In the genomic region with DNA sequence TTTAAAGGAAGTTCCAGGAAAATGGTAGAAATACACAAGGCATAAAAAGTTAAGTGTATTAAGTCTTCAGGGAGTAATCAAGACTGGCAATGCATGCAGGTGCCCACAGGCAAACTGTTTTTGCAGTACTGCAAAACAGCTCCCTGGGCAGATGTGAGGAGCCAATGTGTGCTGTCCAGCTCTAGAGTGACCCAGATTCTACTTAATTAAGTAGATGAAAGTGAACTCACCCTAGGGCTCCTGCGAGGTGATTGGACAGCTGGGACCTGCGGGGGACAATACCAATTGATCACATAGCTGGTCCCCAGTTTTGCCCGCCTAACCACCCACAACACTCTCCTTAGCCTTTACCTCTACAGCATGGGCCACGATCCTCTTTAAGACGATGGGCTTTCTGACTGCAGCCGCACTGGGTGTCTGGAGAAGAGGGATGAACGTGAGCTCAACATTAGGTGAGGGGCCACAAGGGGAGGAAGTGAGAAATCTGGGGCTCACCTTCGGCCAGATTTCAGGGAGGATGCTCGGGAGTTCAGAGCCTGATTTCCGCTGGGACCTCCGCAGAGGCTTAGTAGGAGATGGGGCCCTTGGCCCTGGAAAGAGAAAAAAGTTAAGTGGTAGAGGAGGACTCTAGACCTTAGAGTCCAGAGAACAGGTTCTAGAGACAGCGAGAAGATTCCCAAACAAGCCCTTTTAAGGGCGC, we compare ENCODE assay signal across 8 cellular contexts. TPM values are rescaled to one million over a fixed set of nuclear protein-coding genes. Genes with fewer than 3 reads are reported as not detected.
DNase-seq lines count a peak whose midpoint lies in the region; ATAC-seq and TF ChIP-seq lines count a peak whose summit lies in the region.

No MANE protein-coding gene starts in this region.

- no peak for TF ChIP-seq POLR2A in right lobe of liver (IDR thresholded peaks at IDR 0.05)
- TF ChIP-seq POLR2A in uterus (IDR thresholded peaks at IDR 0.05): no peak

- H3K4me1 ChIP-seq in right lobe of liver (peaks cover 0 to 16% (median 4%) of the 10 kb centered on the region in 4 donors), uterus (peaks cover 0 to 6% of the 10 kb centered on the region in 2 donors)

- peaks cover 52 to 57% of the 10 kb centered on the region in 2 donors for H3K36me3 Mint-ChIP-seq in activated naive CD4-positive, alpha-beta T cell treated with anti-CD3 and anti-CD28 coated beads, Interleukin-2, amount 50 U/mL, for 72 hours

- H3K9me3 ChIP-seq in right lobe of liver (no peaks in the 10 kb centered on the region), uterus (no peaks in the 10 kb centered on the region)

- H3K27ac Mint-ChIP-seq in activated naive CD4-positive, alpha-beta T cell treated with anti-CD3 and anti-CD28 coated beads, Interleukin-2, amount 50 U/mL, for 72 hours: peak overlapping the region; percentile 99 to 100

- no peak for TF ChIP-seq CTCF in right lobe of liver (IDR thresholded peaks at IDR 0.05)
- TF ChIP-seq CTCF in uterus (IDR thresholded peaks at IDR 0.05): no peak

- H3K4me3 ChIP-seq in right lobe of liver: peak overlapping the region; percentile 69 to 80 (median 73)
- H3K4me3 ChIP-seq in uterus: peak overlapping the region; percentile 53 to 83

- no peaks in the 10 kb centered on the region for H3K27me3 ChIP-seq in right lobe of liver
- no peaks in the 10 kb centered on the region for H3K27me3 ChIP-seq in uterus

- ATAC-seq in GM18867 (IDR thresholded peaks at IDR 0.05; ENCODE audit: unreplicated experiment) (peak; percentile 4), HG03039 (IDR thresholded peaks at IDR 0.05; ENCODE audit: unreplicated experiment) (peak; percentile 6), right lobe of liver (no peak)
- ATAC-seq in activated naive CD4-positive, alpha-beta T cell treated with anti-CD3 and anti-CD28 coated beads, Interleukin-2, amount 50 U/mL, for 72 hours: peak in 1 of 2 donors; percentile 5

- intact Hi-C loops in right lobe of liver (cut with DNase I): no loop called here
- intact Hi-C loops in uterus (cut with DNase I; ENCODE audit: low total_unique reads): no loop called here

- peaks cover 0 to 23% (median 7%) of the 10 kb centered on the region in 4 donors for H3K36me3 ChIP-seq in right lobe of liver
- H3K36me3 ChIP-seq in uterus: no peaks in the 10 kb centered on the region

- 9% methylated on average over 7 of the region's 13 CpGs for WGBS in right lobe of liver (ENCODE audit: insufficient coverage, low coverage, low lambda C conversion rate, missing lambda C conversion rate)

- no peak overlapping the region for H3K27ac ChIP-seq in right lobe of liver
- H3K27ac ChIP-seq in uterus: peak overlapping the region; percentile 82 to 96

- H3K9me3 Mint-ChIP-seq in activated naive CD4-positive, alpha-beta T cell treated with anti-CD3 and anti-CD28 coated beads, Interleukin-2, amount 50 U/mL, for 72 hours: no peaks in the 10 kb centered on the region

- no peak for DNase-seq in activated naive CD4-positive, alpha-beta T cell treated with anti-CD3 and anti-CD28 coated beads, Interleukin-2, amount 50 U/mL, for 72 hours (ENCODE audit: low spot score in 2 of 2)
- DNase-seq in right lobe of liver (no peak), uterus (no peak), NK-92 (lab: John Stamatoyannopoulos, UW; ENCODE audit: unreplicated experiment) (no peak), cortex of kidney (lab: John Stamatoyannopoulos, UW) (no peak)
- DNase-seq in effector CD8-positive, alpha-beta T cell (lab: John Stamatoyannopoulos, UW): no peak

RNA-seq across cellular contexts. Expression of a gene that starts 0.6 kb away (rescaled TPM):
- total RNA-seq in activated naive CD4-positive, alpha-beta T cell treated with anti-CD3 and anti-CD28 coated beads, Interleukin-2, amount 50 U/mL, for 72 hours: 100 to 1,000 TPM; 128 to 203 TPM
- total RNA-seq in right lobe of liver (1 to 10 TPM in 3 of 6 experiments, under 1 TPM in 3; 0.31 to 2.3 (median 1.0) TPM), uterus (1 to 10 TPM in 1 of 4 donors, under 1 TPM in 2, not detected in 1; 0.30 to 7.1 (median 0.77) TPM)

RNA-seq across cellular contexts. Expression of a gene that starts 0.7 kb away (rescaled TPM):
- 10 to 100 TPM; 29.9 to 41.3 TPM for total RNA-seq in activated naive CD4-positive, alpha-beta T cell treated with anti-CD3 and anti-CD28 coated beads, Interleukin-2, amount 50 U/mL, for 72 hours
- total RNA-seq in right lobe of liver (10 to 100 TPM; 15.4 to 22.4 (median 18.0) TPM), uterus (10 to 100 TPM in 3 of 4 donors, 1 to 10 TPM in 1; 9.0 to 37.5 (median 24.5) TPM)

RNA-seq across cellular contexts. Expression of a gene that starts 12.7 kb away (rescaled TPM):
- total RNA-seq in activated naive CD4-positive, alpha-beta T cell treated with anti-CD3 and anti-CD28 coated beads, Interleukin-2, amount 50 U/mL, for 72 hours: 100 to 1,000 TPM in 1 of 2 donors, 10 to 100 TPM in 1; 60.4 to 101 TPM
- total RNA-seq in right lobe of liver (100 to 1,000 TPM in 2 of 6 experiments, 10 to 100 TPM in 4; 41.5 to 170 (median 50.2) TPM), uterus (100 to 1,000 TPM in 3 of 4 donors, 10 to 100 TPM in 1; 96.1 to 447 (median 140) TPM)

RNA-seq across cellular contexts. Expression of a gene that starts 24.9 kb away (rescaled TPM):
- 10 to 100 TPM; 14.9 to 23.1 TPM for total RNA-seq in activated naive CD4-positive, alpha-beta T cell treated with anti-CD3 and anti-CD28 coated beads, Interleukin-2, amount 50 U/mL, for 72 hours
- total RNA-seq in right lobe of liver (1 to 10 TPM in 5 of 6 experiments, under 1 TPM in 1; 0.83 to 3.5 (median 1.4) TPM), uterus (10 to 100 TPM in 2 of 4 donors, under 1 TPM in 2; 0.59 to 37.1 (median 17.6) TPM)

RNA-seq across cellular contexts. Expression of a gene that starts 28.4 kb away (rescaled TPM):
- 10 to 100 TPM; 20.5 to 24.3 TPM for total RNA-seq in activated naive CD4-positive, alpha-beta T cell treated with anti-CD3 and anti-CD28 coated beads, Interleukin-2, amount 50 U/mL, for 72 hours
- total RNA-seq in right lobe of liver (100 to 1,000 TPM in 1 of 6 experiments, 10 to 100 TPM in 5; 25.6 to 112 (median 37.8) TPM), uterus (10 to 100 TPM in 1 of 4 donors, 1 to 10 TPM in 2, under 1 TPM in 1; 0.77 to 16.7 (median 5.5) TPM)

Comparison
In these comparisons a context has a peak if more than half of its experiments do, and no peak if none do; other contexts are left out.
1. ATAC-seq: peak in GM18867 (single experiment) and HG03039 (single experiment); none in right lobe of liver (0 of 4).
2. H3K27ac ChIP-seq: peak in uterus (2 of 2); none in right lobe of liver (0 of 3).
3. RNA of a gene that starts 0.6 kb away (total RNA-seq): 128 to 203 TPM in activated naive CD4-positive, alpha-beta T cell treated with anti-CD3 and anti-CD28 coated beads, Interleukin-2, amount 50 U/mL, for 72 hours; 0.31 to 2.3 TPM in right lobe of liver and 0.30 to 7.1 TPM in uterus; every median in the first group is over 10 times any median in the second.